ENCODE assay signal across 24 cellular contexts in genomic region chr1:25978404-25978803, GRCh38. TPM values are rescaled to one million over a fixed set of nuclear protein-coding genes. Genes with fewer than 3 reads are reported as not detected.
"Had no signal": no experiment of that assay in that cellular context is flagged by ENCODE, and none has a peak within 500 bp of the region (broad histone marks: within the 10 kb centered on the region; RNA-seq: fewer than 3 reads in every experiment).

No MANE protein-coding gene starts in this region.

- H3K27ac ChIP-seq: KMS-11 had no signal

- H3K4me2 ChIP-seq: KMS-11 had no signal

- H3K9ac ChIP-seq: KMS-11 had no signal

- ATAC-seq: activated CD4-positive, CD25-positive, alpha-beta regulatory T cell treated with anti-CD3 and anti-CD28 coated beads, Interleukin-2, amount 50 U/mL, for 24 hours; activated T-cell treated with anti-CD3 and anti-CD28 coated beads, Interleukin-2, amount 50 U/mL, for 4 hours; T-cell had no signal

- DNase-seq: activated CD4-positive, alpha-beta T cell treated with anti-CD3 and anti-CD28 coated beads for 4 hours; activated CD4-positive, alpha-beta T cell treated with anti-CD3 and anti-CD28 coated beads, Interleukin-2, amount 50 U/mL, for 4 hours; activated CD8-positive, alpha-beta memory T cell treated with anti-CD3 and anti-CD28 coated beads for 24 hours; activated effector memory CD4-positive, alpha-beta T cell treated with anti-CD3 and anti-CD28 coated beads, Interleukin-2, amount 50 U/mL, for 16 hours; activated naive CD4-positive, alpha-beta T cell treated with anti-CD3 and anti-CD28 coated beads for 36 hours; activated naive CD8-positive, alpha-beta T cell treated with anti-CD3 and anti-CD28 coated beads for 36 hours; activated T-cell treated with anti-CD3 and anti-CD28 coated beads, Interleukin-2, amount 50 U/mL, for 4 hours; anterior cingulate cortex; NCI-H1092 treated with DMSO at 0.1 percent for 48 hours; NCI-H1417 treated with DMSO at 0.1 percent for 48 hours; NCI-H1694; NCI-H2029; NCI-H2107; NCI-H345; NCI-H510A; NCI-H526 treated with DMSO at 0.1 percent for 48 hours; NCI-H82; SIG-M5; T-cell; T-helper 2 cell; T1000 had no signal

RNA-seq across cellular contexts. Expression of gene EXTL1, which starts 43.2 kb away (rescaled TPM):
- total RNA-seq: activated naive CD4-positive, alpha-beta T cell treated with anti-CD3 and anti-CD28 coated beads for 36 hours; activated naive CD8-positive, alpha-beta T cell treated with anti-CD3 and anti-CD28 coated beads for 36 hours; activated T-cell treated with anti-CD3 and anti-CD28 coated beads, Interleukin-2, amount 50 U/mL, for 4 hours; MCF 10A had no signal
